ENCODE assay signal across 13 cellular contexts in genomic region chr3:172536993-172537419, GRCh38. TPM values are rescaled to one million over a fixed set of nuclear protein-coding genes. Genes with fewer than 3 reads are reported as not detected.
A peak's percentile ranks its signal among the peaks of the same experiment; 100 is the strongest.
DNase-seq lines count a peak whose midpoint lies in the region; ATAC-seq, FAIRE-seq and TF ChIP-seq lines count a peak whose summit lies in the region.
"Had no signal": no experiment of that assay in that cellular context is flagged by ENCODE, and none has a peak within 500 bp of the region (broad histone marks: within the 10 kb centered on the region; RNA-seq: fewer than 3 reads in every experiment).

No MANE protein-coding gene starts in this region.

- no peaks in the 10 kb centered on the region for H3K9me1 ChIP-seq in keratinocyte (ENCODE audit: control insufficient read depth, extremely low read depth, insufficient read depth, low read length)

- H3K36me3 Mint-ChIP-seq in activated CD8-positive, alpha-beta memory T cell treated with anti-CD3 and anti-CD28 coated beads, Interleukin-2, amount 10 ng/mL, durations not matched to agents 7 days and 5 days = peaks cover 30% of the 10 kb centered on the region
- H3K36me3 Mint-ChIP-seq in activated CD8-positive, alpha-beta T cell treated with anti-CD3 and anti-CD28 coated beads, Interleukin-2, amount 10 ng/mL, durations not matched to agents 7 days and 5 days (ENCODE audit: low read depth) = peaks cover 36% of the 10 kb centered on the region

- CTCF ChIA-PET in activated CD8-positive, alpha-beta memory T cell treated with anti-CD3 and anti-CD28 coated beads, Interleukin-2, amount 10 ng/mL, durations not matched to agents 7 days and 5 days (lab: Charles Lee) = interaction anchor here (0.6 to 3.2 kb wide), 2 partner anchors 10 to 87 kb away, joined by 5 to 9 read pairs; no protein-coding TSS in a partner anchor
- CTCF ChIA-PET in activated CD8-positive, alpha-beta T cell treated with anti-CD3 and anti-CD28 coated beads, Interleukin-2, amount 10 ng/mL, durations not matched to agents 7 days and 5 days (lab: Charles Lee) = interaction anchor here (1.2 to 1.3 kb wide), 3 partner anchors 16 to 76 kb away, joined by 3 read pairs; no protein-coding TSS in a partner anchor

- 23 to 58% (median 43%) methylated on average over 5 of the region's 5 CpGs for WGBS in stomach, 5 donors
- WGBS in testis, 2 donors = 87 to 90% methylated on average over 5 of the region's 5 CpGs

- H3K79me2 ChIP-seq in keratinocyte (ENCODE audit: control insufficient read depth, insufficient read depth, low read length) = no peaks in the 10 kb centered on the region

- peak; percentile 97 for FAIRE-seq in keratinocyte (lab: Jason Lieb, UNC)

- dilution Hi-C loops in keratinocyte (cut with MboI; ENCODE audit: extremely low pct_ligation_motif_present, low sequenced_read_pairs) = no loop called here

- no peaks in the 10 kb centered on the region for H4K20me1 ChIP-seq in keratinocyte (ENCODE audit: control insufficient read depth, extremely low read depth, insufficient read depth, low read length)

- peak; percentile 54 for ATAC-seq in activated CD8-positive, alpha-beta memory T cell treated with anti-CD3 and anti-CD28 coated beads, Interleukin-2, amount 10 ng/mL, durations not matched to agents 7 days and 5 days
- ATAC-seq in activated CD8-positive, alpha-beta T cell treated with anti-CD3 and anti-CD28 coated beads, Interleukin-2, amount 10 ng/mL, durations not matched to agents 7 days and 5 days = peak; percentile 66

- H3K27me3 Mint-ChIP-seq in activated CD8-positive, alpha-beta memory T cell treated with anti-CD3 and anti-CD28 coated beads, Interleukin-2, amount 10 ng/mL, durations not matched to agents 7 days and 5 days = no peaks in the 10 kb centered on the region
- H3K27me3 Mint-ChIP-seq in activated CD8-positive, alpha-beta T cell treated with anti-CD3 and anti-CD28 coated beads, Interleukin-2, amount 10 ng/mL, durations not matched to agents 7 days and 5 days (ENCODE audit: low read depth) = no peaks in the 10 kb centered on the region

- peaks cover 3% of the 10 kb centered on the region for H3K9me3 Mint-ChIP-seq in activated CD8-positive, alpha-beta memory T cell treated with anti-CD3 and anti-CD28 coated beads, Interleukin-2, amount 10 ng/mL, durations not matched to agents 7 days and 5 days (ENCODE audit: low read depth)
- peaks cover 8% of the 10 kb centered on the region for H3K9me3 Mint-ChIP-seq in activated CD8-positive, alpha-beta T cell treated with anti-CD3 and anti-CD28 coated beads, Interleukin-2, amount 10 ng/mL, durations not matched to agents 7 days and 5 days (ENCODE audit: insufficient read depth)

- H3K4me3 ChIP-seq in keratinocyte (ENCODE audit: control insufficient read depth in 2 of 3, extremely low read depth in 1 of 3, insufficient read depth in 2 of 3, low read depth in 1 of 3, low read length in 3 of 3) = no peak overlapping the region
- no peak overlapping the region for H3K4me3 ChIP-seq in stomach
- H3K4me3 ChIP-seq in testis = no peak overlapping the region
- H3K4me3 ChIP-seq: dorsolateral prefrontal cortex had no signal

- H3K36me3 ChIP-seq in keratinocyte (ENCODE audit: control insufficient read depth in 2 of 2, extremely low read depth in 1 of 2, insufficient read depth in 2 of 2, low read length in 2 of 2) = no peaks in the 10 kb centered on the region
- no peaks in the 10 kb centered on the region for H3K36me3 ChIP-seq in stomach
- H3K36me3 ChIP-seq in testis (ENCODE audit: low read depth, missing control alignments) = no peaks in the 10 kb centered on the region
- H3K36me3 ChIP-seq: WERI-Rb-1 had no signal

- H2AFZ ChIP-seq in keratinocyte (ENCODE audit: control insufficient read depth, low read length) = peak overlapping the region; percentile 64

- H3K9me3 ChIP-seq in keratinocyte (ENCODE audit: control insufficient read depth, low read depth, low read length) = no peaks in the 10 kb centered on the region
- no peaks in the 10 kb centered on the region for H3K9me3 ChIP-seq in stomach
- H3K9me3 ChIP-seq in testis = no peaks in the 10 kb centered on the region

- intact Hi-C loops in stomach (cut with DNase I; ENCODE audit: low total_unique reads) = no loop called here
- intact Hi-C loops in testis (cut with DNase I; ENCODE audit: low total_unique reads) = no loop called here

- no peak for TF ChIP-seq POLR2A in stomach (IDR thresholded peaks at IDR 0.05)
- no peak for TF ChIP-seq POLR2A in testis (IDR thresholded peaks at IDR 0.05)

- H3K4me1 ChIP-seq in keratinocyte (ENCODE audit: control insufficient read depth, extremely low read depth, insufficient read depth, low read length) = peaks cover 18% of the 10 kb centered on the region
- peaks cover 5 to 43% (median 35%) of the 10 kb centered on the region in 4 donors for H3K4me1 ChIP-seq in stomach
- H3K4me1 ChIP-seq in testis = no peaks in the 10 kb centered on the region

- H3K27ac ChIP-seq in keratinocyte (ENCODE audit: control insufficient read depth, insufficient read depth, low read length) (peak overlapping the region; percentile 84), stomach (peak overlapping the region; percentile 46 to 85 (median 82)), testis (no peak overlapping the region)
- H3K27ac ChIP-seq: dorsolateral prefrontal cortex, WERI-Rb-1 had no signal

- no peak for DNase-seq in activated CD8-positive, alpha-beta memory T cell treated with anti-CD3 and anti-CD28 coated beads, Interleukin-2, amount 10 ng/mL, durations not matched to agents 7 days and 5 days
- no peak for DNase-seq in activated CD8-positive, alpha-beta memory T cell treated with anti-CD3 and anti-CD28 coated beads, Interleukin-2, amount 50 U/mL, for 4 hours
- DNase-seq in activated CD8-positive, alpha-beta T cell treated with anti-CD3 and anti-CD28 coated beads, Interleukin-2, amount 10 ng/mL, durations not matched to agents 7 days and 5 days = no peak
- DNase-seq in keratinocyte (ENCODE audit: low read depth, low spot score) (peak; percentile 83), stomach (no peak), NCI-H187 treated with DMSO at 0.1 percent for 48 hours (lab: John Stamatoyannopoulos, UW) (no peak), testis (no peak)
- DNase-seq in effector CD4-positive, alpha-beta T cell = no peak
- DNase-seq: ACHN; dorsolateral prefrontal cortex; NCI-H1694; stimulated activated CD4-positive, alpha-beta T cell treated with anti-CD3 and anti-CD28 coated beads, Interleukin-12 subunit alpha, Interleukin-12 subunit beta, amount 100 ng/mL, for 4 hours; WERI-Rb-1 had no signal

- H3K27me3 ChIP-seq in keratinocyte (ENCODE audit: control insufficient read depth, extremely low read depth, insufficient read depth, low read length) (no peaks in the 10 kb centered on the region), stomach (no peaks in the 10 kb centered on the region), testis (no peaks in the 10 kb centered on the region)
- H3K27me3 ChIP-seq: dorsolateral prefrontal cortex had no signal

- peaks cover 55% of the 10 kb centered on the region for H3K4me1 Mint-ChIP-seq in activated CD8-positive, alpha-beta memory T cell treated with anti-CD3 and anti-CD28 coated beads, Interleukin-2, amount 10 ng/mL, durations not matched to agents 7 days and 5 days
- peaks cover 67% of the 10 kb centered on the region for H3K4me1 Mint-ChIP-seq in activated CD8-positive, alpha-beta T cell treated with anti-CD3 and anti-CD28 coated beads, Interleukin-2, amount 10 ng/mL, durations not matched to agents 7 days and 5 days (ENCODE audit: low read depth)

- TF ChIP-seq CTCF in keratinocyte (optimal IDR thresholded peaks at IDR 0.05 in 1 of 3, IDR thresholded peaks at IDR 0.05 in 1 of 3, conservative IDR thresholded peaks at IDR 0.05 in 1 of 3; ENCODE audit: extremely low read depth in 1 of 3, insufficient read depth in 2 of 3, low read length in 3 of 3) (no peak), stomach (IDR thresholded peaks at IDR 0.05) (no peak), testis (IDR thresholded peaks at IDR 0.05) (no peak)

- peak overlapping the region; percentile 54 for H3K9ac ChIP-seq in keratinocyte (ENCODE audit: control insufficient read depth, extremely low read depth, insufficient read depth, low read length)

- peak overlapping the region; percentile 6 for H3K4me3 Mint-ChIP-seq in activated CD8-positive, alpha-beta memory T cell treated with anti-CD3 and anti-CD28 coated beads, Interleukin-2, amount 10 ng/mL, durations not matched to agents 7 days and 5 days
- peak overlapping the region; percentile 12 for H3K4me3 Mint-ChIP-seq in activated CD8-positive, alpha-beta T cell treated with anti-CD3 and anti-CD28 coated beads, Interleukin-2, amount 10 ng/mL, durations not matched to agents 7 days and 5 days

- TF ChIP-seq EP300 in stomach (IDR thresholded peaks at IDR 0.05) = no peak

- POLR2A ChIA-PET in activated CD8-positive, alpha-beta T cell treated with anti-CD3 and anti-CD28 coated beads, Interleukin-2, amount 10 ng/mL, durations not matched to agents 7 days and 5 days (lab: Charles Lee) = interaction anchor here (4.8 kb wide), 1 partner anchor 14 kb away, joined by 28 read pairs; the partner anchor contains the start of gene TNFSF10

- peak overlapping the region; percentile 81 for H3K27ac Mint-ChIP-seq in activated CD8-positive, alpha-beta memory T cell treated with anti-CD3 and anti-CD28 coated beads, Interleukin-2, amount 10 ng/mL, durations not matched to agents 7 days and 5 days
- H3K27ac Mint-ChIP-seq in activated CD8-positive, alpha-beta T cell treated with anti-CD3 and anti-CD28 coated beads, Interleukin-2, amount 10 ng/mL, durations not matched to agents 7 days and 5 days = peak overlapping the region; percentile 96

- H3K4me2 ChIP-seq in keratinocyte (ENCODE audit: control insufficient read depth, extremely low read depth, insufficient read depth, low read depth, low read length) = peak overlapping the region; percentile 50

RNA-seq across cellular contexts. Expression of gene TNFSF10, which starts 13.8 kb away (rescaled TPM):
- 100 to 1,000 TPM; 144 to 256 TPM for total RNA-seq in activated CD8-positive, alpha-beta memory T cell treated with anti-CD3 and anti-CD28 coated beads, Interleukin-2, amount 10 ng/mL, durations not matched to agents 7 days and 5 days
- 100 to 1,000 TPM; 106 to 108 TPM for total RNA-seq in activated CD8-positive, alpha-beta T cell treated with anti-CD3 and anti-CD28 coated beads, Interleukin-2, amount 10 ng/mL, durations not matched to agents 7 days and 5 days
- polyA plus RNA-seq in keratinocyte (21.7 to 47.2 TPM (median 22.2 TPM) in 3 replicates), stomach (10 to 100 TPM; 18.4 to 54.3 (median 18.5) TPM), testis (ENCODE audit: insufficient read depth, low read depth, low replicate concordance) (10.0 TPM)
- polyA plus RNA-seq in keratinocyte (2011; ENCODE audit: low read depth) = 30.2 TPM
- 8.4 and 14.6 TPM in 2 replicates for polyA plus RNA-seq in keratinocyte (2011; cell fraction: cytosol; rRNA removed)
- polyA plus RNA-seq in keratinocyte (2011; cell fraction: nucleus; rRNA removed) = 39.4 and 45.3 TPM in 2 replicates
- polyA plus RNA-seq in keratinocyte (2012; ENCODE audit: low replicate concordance) = 18.6 and 28.6 TPM in 2 replicates
- polyA minus RNA-seq in keratinocyte = 17.3 to 42.2 TPM (median 17.9 TPM) in 3 replicates
- 4.6 TPM for polyA minus RNA-seq in keratinocyte (2011; cell fraction: cytosol; rRNA and poly(A)+ RNA removed)
- 27.8 and 41.7 TPM in 2 replicates for polyA minus RNA-seq in keratinocyte (2011; cell fraction: nucleus; rRNA and poly(A)+ RNA removed)
- total RNA-seq in stomach (10 to 100 TPM in 4 of 5 donors, 1 to 10 TPM in 1; 4.0 to 84.2 (median 29.2) TPM), testis (1 to 10 TPM; 4.3 to 8.1 TPM)

Comparison
In these comparisons a context has a peak if more than half of its experiments do, and no peak if none do; other contexts are left out.
1. H3K27ac ChIP-seq: peak in keratinocyte (single experiment) and stomach (5 of 5); none in testis (0 of 2).